In genomic region chr22:42930810-42931420, GRCh38 we compare ENCODE assay signal across 8 cellular contexts.
DNase-seq lines count a peak whose midpoint lies in the region; ATAC-seq and TF ChIP-seq lines count a peak whose summit lies in the region.

No MANE protein-coding gene starts in this region.

- no peak overlapping the region for H3K9ac ChIP-seq in Karpas-422 (ENCODE audit: low read length)

- H3K9me3 Mint-ChIP-seq in activated CD8-positive, alpha-beta memory T cell treated with anti-CD3 and anti-CD28 coated beads, Interleukin-2, amount 10 ng/mL, durations not matched to agents 7 days and 5 days (ENCODE audit: low read depth), result no peaks in the 10 kb centered on the region

- H3K79me2 ChIP-seq in Karpas-422 (ENCODE audit: low read length), result no peaks in the 10 kb centered on the region

- no peak overlapping the region for H3K27ac ChIP-seq in Karpas-422 (ENCODE audit: low read length)
- peak overlapping the region; percentile 82 to 91 for H3K27ac ChIP-seq in esophagus (ENCODE audit: low read depth in 2 of 2, low read length in 1 of 2)

- no peaks in the 10 kb centered on the region for H3K27me3 Mint-ChIP-seq in activated CD8-positive, alpha-beta memory T cell treated with anti-CD3 and anti-CD28 coated beads, Interleukin-2, amount 10 ng/mL, durations not matched to agents 7 days and 5 days

- H3K4me1 Mint-ChIP-seq in activated CD8-positive, alpha-beta memory T cell treated with anti-CD3 and anti-CD28 coated beads, Interleukin-2, amount 10 ng/mL, durations not matched to agents 7 days and 5 days, result peaks cover 42% of the 10 kb centered on the region

- H3K4me3 ChIP-seq in Karpas-422 (ENCODE audit: low read length) (no peak overlapping the region), esophagus (ENCODE audit: low read depth in 1 of 2, low read length in 2 of 2) (no peak overlapping the region), retinal pigment epithelial cell (ENCODE audit: low read length) (no peak overlapping the region)

- H3K4me3 Mint-ChIP-seq in activated CD8-positive, alpha-beta memory T cell treated with anti-CD3 and anti-CD28 coated beads, Interleukin-2, amount 10 ng/mL, durations not matched to agents 7 days and 5 days, result no peak overlapping the region

- H2AFZ ChIP-seq in Karpas-422 (ENCODE audit: low read length), result no peak overlapping the region

- H3K36me3 ChIP-seq in Karpas-422 (ENCODE audit: insufficient read depth, low read length), result no peaks in the 10 kb centered on the region
- no peaks in the 10 kb centered on the region for H3K36me3 ChIP-seq in esophagus (ENCODE audit: control insufficient read depth in 2 of 2, insufficient read depth in 2 of 2, low read length in 1 of 2)

- CTCF ChIA-PET in activated CD8-positive, alpha-beta memory T cell treated with anti-CD3 and anti-CD28 coated beads, Interleukin-2, amount 10 ng/mL, durations not matched to agents 7 days and 5 days (lab: Charles Lee), result interaction anchor here (1.1 to 1.2 kb wide), 2 partner anchors 16 to 34 kb away, joined by 3 to 4 read pairs; no protein-coding TSS in a partner anchor

- ATAC-seq in activated CD8-positive, alpha-beta memory T cell treated with anti-CD3 and anti-CD28 coated beads, Interleukin-2, amount 10 ng/mL, durations not matched to agents 7 days and 5 days, result no peak

- no peaks in the 10 kb centered on the region for H3K36me3 Mint-ChIP-seq in activated CD8-positive, alpha-beta memory T cell treated with anti-CD3 and anti-CD28 coated beads, Interleukin-2, amount 10 ng/mL, durations not matched to agents 7 days and 5 days

- H3K27me3 ChIP-seq in Karpas-422 (ENCODE audit: low read length), result no peaks in the 10 kb centered on the region
- H3K27me3 ChIP-seq in esophagus (ENCODE audit: control insufficient read depth in 1 of 2, insufficient read depth in 2 of 2, low read length in 2 of 2), result no peaks in the 10 kb centered on the region

- H3K9me3 ChIP-seq in Karpas-422 (ENCODE audit: low read length), result no peaks in the 10 kb centered on the region
- H3K9me3 ChIP-seq in esophagus (ENCODE audit: control insufficient read depth in 2 of 2, insufficient read depth in 1 of 2, low read depth in 1 of 2, low read length in 1 of 2), result no peaks in the 10 kb centered on the region

- peak; percentile 20 for TF ChIP-seq CTCF in GM10266 (IDR thresholded peaks at IDR 0.05; ENCODE audit: control insufficient read depth, insufficient read depth, low read depth, missing control alignments)
- TF ChIP-seq CTCF in retinal pigment epithelial cell (conservative IDR thresholded peaks at IDR 0.05; ENCODE audit: low read depth, low read length), result peak; percentile 33

- no peaks in the 10 kb centered on the region for H3K9me2 ChIP-seq in Karpas-422 (replicated peaks; ENCODE audit: insufficient read depth, low read length)

- peaks cover 46% of the 10 kb centered on the region for H3K4me1 ChIP-seq in Karpas-422 (ENCODE audit: low read length)
- H3K4me1 ChIP-seq in esophagus (ENCODE audit: control insufficient read depth in 2 of 2, insufficient read depth in 2 of 2, low read length in 1 of 2), result peaks cover 7 to 29% of the 10 kb centered on the region in 2 donors

- H4K20me1 ChIP-seq in Karpas-422 (ENCODE audit: insufficient read depth, low read depth, low read length), result peaks cover 58% of the 10 kb centered on the region

- DNase-seq in GM10266 (ENCODE audit: extremely low spot score) (no peak), Karpas-422 (no peak), retinal pigment epithelial cell (ENCODE audit: low read depth) (no peak), NOMO-1 treated with dmso at 0.1 percent for 144 hours (lab: John Stamatoyannopoulos, UW; ENCODE audit: unreplicated experiment) (no peak), NCI-H748 (lab: John Stamatoyannopoulos, UW; ENCODE audit: unreplicated experiment) (no peak), NCI-H2081 (lab: John Stamatoyannopoulos, UW) (no peak)
- DNase-seq in activated CD8-positive, alpha-beta memory T cell treated with anti-CD3 and anti-CD28 coated beads, Interleukin-2, amount 10 ng/mL, durations not matched to agents 7 days and 5 days, result no peak

- no peak overlapping the region for H3K27ac Mint-ChIP-seq in activated CD8-positive, alpha-beta memory T cell treated with anti-CD3 and anti-CD28 coated beads, Interleukin-2, amount 10 ng/mL, durations not matched to agents 7 days and 5 days

- H3K4me2 ChIP-seq in Karpas-422 (ENCODE audit: low read depth, low read length, poor library complexity, severe bottlenecking), result peak overlapping the region; percentile 46

- 47 to 50% methylated on average over 9 of the region's 9 CpGs for WGBS in esophagus, 2 donors
